Comparison of ENCODE assay signal across 14 cellular contexts in the genomic region with DNA sequence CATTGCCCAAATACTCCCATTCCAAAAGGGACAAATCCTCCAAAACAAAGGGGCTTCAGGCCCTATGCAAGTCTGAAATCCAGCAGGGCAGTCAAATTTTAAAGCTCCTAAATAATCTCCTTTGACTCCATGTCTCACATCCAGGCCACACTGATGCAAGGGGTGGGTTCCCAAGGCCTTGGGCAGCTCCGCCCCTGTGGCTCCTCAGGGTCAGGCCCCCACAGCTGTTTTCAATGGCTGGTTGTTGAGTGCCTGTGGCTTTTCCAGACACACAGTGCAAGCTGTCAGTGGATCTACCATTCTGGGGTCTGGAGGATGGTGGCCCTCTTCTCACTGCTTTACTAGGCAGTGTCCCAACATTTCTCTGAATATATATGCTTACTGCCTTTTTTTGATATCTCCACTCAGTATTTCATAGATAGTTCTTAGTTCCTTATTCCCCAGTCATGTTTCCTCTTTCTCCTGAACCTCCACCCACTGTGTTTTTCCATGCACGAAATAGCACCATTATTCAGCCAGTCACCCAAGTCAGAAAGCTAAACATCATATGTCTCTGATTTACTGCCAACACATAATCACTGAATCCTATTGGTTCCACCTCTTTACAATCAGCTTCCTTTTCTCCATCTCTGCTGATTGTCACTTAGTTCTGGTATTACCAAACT.
DNase-seq lines count a peak whose midpoint lies in the region; ATAC-seq and TF ChIP-seq lines count a peak whose summit lies in the region.
"Had no signal": no experiment of that assay in that cellular context is flagged by ENCODE, and none has a peak within 500 bp of the region (broad histone marks: within the 10 kb centered on the region; RNA-seq: fewer than 3 reads in every experiment).

No MANE protein-coding gene starts in this region.

- H3K4me1 ChIP-seq in BLaER1 treated with 17β-estradiol and CSF1 and Interleukin-3, amounts not matched to agents 10 nM and 100 nM = peaks cover 0 to 36% (median 17%) of the 10 kb centered on the region in 10 experiments; a peak in 19 of 20 replicates
- H3K4me1 ChIP-seq in endodermal cell (ENCODE audit: control insufficient read depth, insufficient read depth, low read length) = no peaks in the 10 kb centered on the region

- peak overlapping the region in 4 of 11 experiments; percentile 12 to 78 (median 68); a peak in 7 of 22 replicates for H3K9ac ChIP-seq in BLaER1 treated with 17β-estradiol and CSF1 and Interleukin-3, amounts not matched to agents 10 nM and 100 nM
- no peak overlapping the region for H3K9ac ChIP-seq in endodermal cell (ENCODE audit: extremely low read depth, low read length, poor library complexity, severe bottlenecking)

- TF ChIP-seq CTCF in GM10266 (IDR thresholded peaks at IDR 0.05; ENCODE audit: control insufficient read depth, insufficient read depth, low read depth, missing control alignments) (no peak), endodermal cell (conservative IDR thresholded peaks at IDR 0.05) (no peak)

- H3K27me3 ChIP-seq in BLaER1 treated with 17β-estradiol and CSF1 and Interleukin-3, amounts not matched to agents 10 nM and 100 nM = no peaks in the 10 kb centered on the region
- no peaks in the 10 kb centered on the region for H3K27me3 ChIP-seq in endodermal cell (ENCODE audit: control insufficient read depth, insufficient read depth, low read length, poor library complexity, severe bottlenecking)

- H3K36me3 Mint-ChIP-seq in endodermal cell (ENCODE audit: low read depth) = no peaks in the 10 kb centered on the region
- H3K36me3 Mint-ChIP-seq: natural killer cell treated with Interleukin-12 subunit alpha and Interleukin-12 subunit beta and Interleukin-15 and Interleukin-18, amount 100 ng/mL, for 72 hours had no signal

- WGBS in endodermal cell (ENCODE audit: insufficient coverage in 1 of 2, insufficient read length in 1 of 2), 2 experiments = 87 to 89% methylated on average over 1 to 2 of the region's 2 CpGs

- H3K27ac Mint-ChIP-seq in endodermal cell = no peak overlapping the region
- H3K27ac Mint-ChIP-seq: natural killer cell treated with Interleukin-12 subunit alpha and Interleukin-12 subunit beta and Interleukin-15 and Interleukin-18, amount 100 ng/mL, for 72 hours had no signal

- H3K4me3 Mint-ChIP-seq in endodermal cell = no peak overlapping the region
- H3K4me3 Mint-ChIP-seq: natural killer cell treated with Interleukin-12 subunit alpha and Interleukin-12 subunit beta and Interleukin-15 and Interleukin-18, amount 100 ng/mL, for 72 hours had no signal

- no peaks in the 10 kb centered on the region for H3K36me3 ChIP-seq in BLaER1 treated with 17β-estradiol and CSF1 and Interleukin-3, amounts not matched to agents 10 nM and 100 nM
- no peaks in the 10 kb centered on the region for H3K36me3 ChIP-seq in endodermal cell (ENCODE audit: control insufficient read depth, insufficient read depth, low read length)

- H4K20me1 ChIP-seq in BLaER1 treated with 17β-estradiol and CSF1 and Interleukin-3, amounts not matched to agents 10 nM and 100 nM = no peaks in the 10 kb centered on the region

- peaks cover 0 to 5% (median 0%) of the 10 kb centered on the region in 11 experiments; a peak in 1 of 22 replicates for H3K9me3 ChIP-seq in BLaER1 treated with 17β-estradiol and CSF1 and Interleukin-3, amounts not matched to agents 10 nM and 100 nM (replicated peaks in 1 of 11)
- H3K9me3 ChIP-seq in endodermal cell (ENCODE audit: control insufficient read depth, low read length) = no peaks in the 10 kb centered on the region

- peak; percentile 84 for DNase-seq in KBM-7
- DNase-seq in SKM-1 (lab: John Stamatoyannopoulos, UW; ENCODE audit: unreplicated experiment) = peak; percentile 53
- peak; percentile 59 for DNase-seq in medulla oblongata (ENCODE audit: extremely low spot score)
- no peak for DNase-seq in GM10266 (ENCODE audit: extremely low spot score)
- DNase-seq in endodermal cell = no peak
- DNase-seq: activated CD4-positive, alpha-beta T cell treated with anti-CD3 and anti-CD28 coated beads, Interleukin-2, amount 50 U/mL, for 4 hours; activated T-cell treated with anti-CD3 and anti-CD28 coated beads, Interleukin-2, amount 50 U/mL, for 48 hours; caudate nucleus; effector CD8-positive, alpha-beta T cell; NK-92 treated with Interleukin-12 subunit alpha and Interleukin-12 subunit beta, amount 100 ng/mL, for 24 hours had no signal

- peak overlapping the region in 8 of 11 experiments; percentile 5 to 95 (median 72); a peak in 14 of 22 replicates for H3K27ac ChIP-seq in BLaER1 treated with 17β-estradiol and CSF1 and Interleukin-3, amounts not matched to agents 10 nM and 100 nM
- H3K27ac ChIP-seq in endodermal cell (ENCODE audit: low read depth, low read length) = no peak overlapping the region

- ATAC-seq in GM21423 (IDR thresholded peaks at IDR 0.05; ENCODE audit: unreplicated experiment) = no peak
- no peak for ATAC-seq in HG02973 (IDR thresholded peaks at IDR 0.05; ENCODE audit: unreplicated experiment)
- ATAC-seq: natural killer cell treated with Interleukin-12 subunit alpha and Interleukin-12 subunit beta and Interleukin-15 and Interleukin-18, amount 100 ng/mL, for 72 hours had no signal

- H3K4me3 ChIP-seq in BLaER1 treated with 17β-estradiol and CSF1 and Interleukin-3, amounts not matched to agents 10 nM and 100 nM = no peak overlapping the region
- H3K4me3 ChIP-seq in endodermal cell (ENCODE audit: low read length) = no peak overlapping the region

- peaks cover 1% of the 10 kb centered on the region for H3K9me3 Mint-ChIP-seq in endodermal cell

- no peaks in the 10 kb centered on the region for H3K4me1 Mint-ChIP-seq in endodermal cell

- H3K27me3 Mint-ChIP-seq in endodermal cell (ENCODE audit: insufficient read depth) = no peaks in the 10 kb centered on the region
- H3K27me3 Mint-ChIP-seq: natural killer cell treated with Interleukin-12 subunit alpha and Interleukin-12 subunit beta and Interleukin-15 and Interleukin-18, amount 100 ng/mL, for 72 hours had no signal

- peak overlapping the region in 8 of 11 experiments; percentile 15 to 93 (median 62); a peak in 15 of 22 replicates for H3K4me2 ChIP-seq in BLaER1 treated with 17β-estradiol and CSF1 and Interleukin-3, amounts not matched to agents 10 nM and 100 nM

- in situ Hi-C loops in KBM-7 (cut with MboI; ENCODE audit: low pct_unique_long_range_greater_than_20kb, low sequenced_read_pairs) = loop anchor here (25.0 kb wide), 1 partner anchor 96 kb away; no protein-coding TSS in a partner anchor

Comparison
In these comparisons a context has a peak if more than half of its experiments do, and no peak if none do; other contexts are left out.
1. DNase-seq: peak in KBM-7 (single experiment), SKM-1 (single experiment) and medulla oblongata (single experiment); none in GM10266 (single experiment) and endodermal cell (single experiment).